9 cellular contexts compared by ENCODE assay signal in the genomic region with DNA sequence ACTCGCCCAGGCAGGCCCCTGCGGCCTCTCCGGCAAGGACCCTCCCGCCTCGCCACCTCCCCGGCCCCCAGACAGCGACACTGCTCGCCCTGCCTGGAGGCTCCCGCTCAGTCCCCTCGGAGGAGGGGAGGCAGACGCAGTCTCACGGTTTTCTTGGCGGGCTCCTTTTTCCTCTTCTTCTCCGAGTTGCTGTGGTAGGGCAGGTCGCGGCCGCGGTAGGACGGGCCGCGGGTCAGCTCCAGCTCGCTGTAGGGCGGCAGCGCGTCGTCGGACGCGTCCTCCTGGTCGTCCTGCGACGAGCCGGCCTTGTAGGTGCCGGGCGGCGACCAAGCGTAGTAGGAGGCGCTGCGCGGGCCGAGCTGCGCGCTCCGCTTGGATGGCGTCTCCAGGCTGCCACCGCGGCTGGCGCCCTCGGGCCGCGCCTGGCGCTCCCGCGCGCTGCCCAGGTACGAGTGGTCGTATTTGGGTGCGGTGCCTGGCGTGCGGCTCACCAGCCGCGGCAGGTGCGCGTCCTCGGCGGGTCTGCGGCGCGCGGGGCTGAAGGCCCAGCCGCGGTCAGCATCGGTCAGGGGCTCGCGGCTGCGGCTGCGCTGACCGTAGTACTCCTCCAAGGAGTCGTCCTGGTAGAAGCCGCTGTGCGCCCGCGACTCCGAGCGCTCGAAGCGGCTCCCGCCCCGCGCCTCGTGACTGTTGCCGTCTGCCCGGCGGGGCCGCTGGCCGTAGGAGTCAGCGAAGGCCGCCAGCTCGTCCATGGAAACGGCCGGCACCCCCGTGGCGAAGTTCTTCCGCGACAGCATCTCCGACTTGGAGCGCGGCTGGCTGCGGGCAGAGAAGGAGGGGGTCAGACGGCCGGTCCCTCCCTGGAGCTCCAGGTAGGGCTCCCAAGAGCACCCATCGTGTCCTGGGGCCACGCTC. TPM values are rescaled to one million over a fixed set of nuclear protein-coding genes. Genes with fewer than 3 reads are reported as not detected.
DNase-seq lines count a peak whose midpoint lies in the region; ATAC-seq and TF ChIP-seq lines count a peak whose summit lies in the region.
"Had no signal": no experiment of that assay in that cellular context is flagged by ENCODE, and none has a peak within 500 bp of the region (broad histone marks: within the 10 kb centered on the region; RNA-seq: fewer than 3 reads in every experiment).

No MANE protein-coding gene starts in this region.

- H2AK5ac ChIP-seq in trophoblast cell (ENCODE audit: low read length): no peak overlapping the region

- DNase-seq in G401 (ENCODE audit: low spot score) (peak; percentile 37), SK-N-SH (peak; percentile 47), heart left ventricle (peak in 2 of 5 donors; percentile 20 to 38), trophoblast cell (peak in 1 of 2 donors; percentile 20), CD1c-positive myeloid dendritic cell (ENCODE audit: extremely low spot score) (no peak)
- DNase-seq: hippocampal formation had no signal

- TF ChIP-seq EP300 in SK-N-SH (IDR thresholded peaks at IDR 0.05; ENCODE audit: borderline replicate concordance in 1 of 2, low read depth in 1 of 2, low read length in 1 of 2): no peak

- no peak overlapping the region for H4K12ac ChIP-seq in trophoblast cell (ENCODE audit: low read depth, low read length)

- H3K79me2 ChIP-seq in SK-N-SH (ENCODE audit: insufficient read depth) (no peaks in the 10 kb centered on the region), trophoblast cell (ENCODE audit: control insufficient read depth, insufficient read depth, low read length, poor library complexity) (no peaks in the 10 kb centered on the region)

- H3F3A ChIP-seq in SK-N-SH (replicated peaks; ENCODE audit: insufficient read depth): no peaks in the 10 kb centered on the region

- peaks cover 44% of the 10 kb centered on the region for H3K27me3 ChIP-seq in SK-N-SH (ENCODE audit: insufficient read depth)
- peaks cover 0 to 45% (median 11%) of the 10 kb centered on the region in 9 donors for H3K27me3 ChIP-seq in heart left ventricle
- peaks cover 19% of the 10 kb centered on the region for H3K27me3 ChIP-seq in trophoblast cell (ENCODE audit: insufficient read depth, low read length)

- no peak overlapping the region for H4K8ac ChIP-seq in trophoblast cell (ENCODE audit: low read depth, low read length)

- H3K4me2 ChIP-seq in SK-N-SH: no peak overlapping the region
- H3K4me2 ChIP-seq in trophoblast cell (ENCODE audit: low read length): peak overlapping the region; percentile 98

- TF ChIP-seq RAD21 in SK-N-SH (IDR thresholded peaks at IDR 0.05; ENCODE audit: low read length): no peak

- no peak overlapping the region for H3K18ac ChIP-seq in trophoblast cell (ENCODE audit: low read length)

- H3K79me1 ChIP-seq in trophoblast cell (ENCODE audit: low read length): no peaks in the 10 kb centered on the region

- CTCF ChIA-PET in SK-N-SH (lab: Yijun Ruan, JAX): interaction anchor here (3.8 to 22.1 kb wide), 2 partner anchors 11 to 137 kb away, joined by 36 to 769 read pairs; no protein-coding TSS in a partner anchor

- H2BK5ac ChIP-seq in trophoblast cell (ENCODE audit: low read depth, low read length, poor library complexity): no peak overlapping the region

- no peak overlapping the region for H2BK12ac ChIP-seq in trophoblast cell (ENCODE audit: low read length)

- no peak overlapping the region for H3K4me3 ChIP-seq in SK-N-SH (ENCODE audit: low read depth in 2 of 2, low read length in 1 of 2)
- peak overlapping the region; percentile 22 to 57 (median 50) for H3K4me3 ChIP-seq in heart left ventricle
- peak overlapping the region; percentile 72 for H3K4me3 ChIP-seq in trophoblast cell (ENCODE audit: low read depth, low read length)

- H3K14ac ChIP-seq in trophoblast cell (ENCODE audit: low read length): no peak overlapping the region

- POLR2A ChIA-PET in SK-N-SH (lab: Yijun Ruan, JAX): no interaction called here

- H3K9me3 ChIP-seq in SK-N-SH (no peaks in the 10 kb centered on the region), heart left ventricle (no peaks in the 10 kb centered on the region), trophoblast cell (ENCODE audit: insufficient read depth, low read depth, low read length) (peaks cover 5% of the 10 kb centered on the region)

- H3K23ac ChIP-seq in trophoblast cell (ENCODE audit: low read length): no peak overlapping the region

- no peak for TF ChIP-seq POLR2A in heart left ventricle (IDR thresholded peaks at IDR 0.05)

- no peaks in the 10 kb centered on the region for H4K20me1 ChIP-seq in SK-N-SH (ENCODE audit: insufficient read depth)

- ATAC-seq in heart left ventricle (peak in 3 of 4 donors; percentile 44 to 77 (median 73)), GM19023 (IDR thresholded peaks at IDR 0.05; ENCODE audit: unreplicated experiment) (no peak), GM21367 (IDR thresholded peaks at IDR 0.05; ENCODE audit: unreplicated experiment) (no peak), HG03378 (IDR thresholded peaks at IDR 0.05; ENCODE audit: unreplicated experiment) (no peak)

- H2BK120ac ChIP-seq in trophoblast cell (ENCODE audit: insufficient read depth, low read length, poor library complexity): no peak overlapping the region

- in situ Hi-C loops in G401 (cut with HindIII; ENCODE audit: low sequenced_read_pairs): no loop called here

- H4K91ac ChIP-seq in trophoblast cell (ENCODE audit: low read depth, low read length): no peak overlapping the region

- TF ChIP-seq CTCF in SK-N-SH (IDR thresholded peaks at IDR 0.05): no peak
- TF ChIP-seq CTCF in heart left ventricle (IDR thresholded peaks at IDR 0.05): no peak

- H2AFZ ChIP-seq in SK-N-SH (ENCODE audit: low read depth) (no peak overlapping the region), trophoblast cell (ENCODE audit: insufficient read depth, low read length, poor library complexity) (peak overlapping the region; percentile 47)

- intact Hi-C loops in heart left ventricle (cut with DNase I): loop anchor here in 2 of 10 donors (5.0 to 10.0 kb wide), 2 partner anchors 51 to 54 kb away; a partner anchor contains a TSS

- H3K27ac ChIP-seq in SK-N-SH (ENCODE audit: low read depth in 2 of 2, low read length in 1 of 2): no peak overlapping the region
- peak overlapping the region in 10 of 12 donors; percentile 11 to 67 (median 50) for H3K27ac ChIP-seq in heart left ventricle
- no peak overlapping the region for H3K27ac ChIP-seq in trophoblast cell (ENCODE audit: low read depth, low read length)

- H3K9ac ChIP-seq in SK-N-SH: no peak overlapping the region
- H3K9ac ChIP-seq in trophoblast cell (ENCODE audit: low read length): no peak overlapping the region

- H3K9me2 ChIP-seq in SK-N-SH: no peaks in the 10 kb centered on the region

- WGBS in SK-N-SH (ENCODE audit: low lambda C conversion rate): 15% methylated on average over 30 of the region's 113 CpGs
- 6 to 16% (median 10%) methylated on average over 38 to 113 of the region's 113 CpGs for WGBS in heart left ventricle, 4 donors
- WGBS in trophoblast cell (ENCODE audit: extremely low coverage, insufficient coverage, insufficient read length): no CpG with 5 or more reads among the region's 113 CpGs

- H3K4ac ChIP-seq in trophoblast cell (ENCODE audit: low read depth, low read length): no peak overlapping the region

- H3K4me1 ChIP-seq in SK-N-SH (ENCODE audit: control insufficient read depth in 1 of 2, insufficient read depth in 2 of 2, low read depth in 1 of 2, low read length in 1 of 2) (no peaks in the 10 kb centered on the region; a peak in 1 of 4 replicates), heart left ventricle (peaks cover 0 to 19% (median 5%) of the 10 kb centered on the region in 12 donors), trophoblast cell (ENCODE audit: control insufficient read depth in 1 of 2, insufficient read depth in 2 of 2, low read length in 2 of 2) (peaks cover 3 to 13% of the 10 kb centered on the region in 2 experiments)

- H3K36me3 ChIP-seq in SK-N-SH (replicated peaks in 1 of 2; ENCODE audit: control insufficient read depth in 1 of 2, insufficient read depth in 2 of 2, low read length in 1 of 2): no peaks in the 10 kb centered on the region
- H3K36me3 ChIP-seq in heart left ventricle: no peaks in the 10 kb centered on the region
- H3K36me3 ChIP-seq in trophoblast cell (ENCODE audit: control insufficient read depth in 1 of 2, insufficient read depth in 2 of 2, low read length in 2 of 2): no peaks in the 10 kb centered on the region

TF ChIP-seq in SK-N-SH, 30 proteins besides CTCF, POLR2A, EP300 and RAD21 (continues in another document):
- TF ChIP-seq RCOR1 (IDR thresholded peaks at IDR 0.05; ENCODE audit: low read length): no peak
- TF ChIP-seq, protein P1, sequence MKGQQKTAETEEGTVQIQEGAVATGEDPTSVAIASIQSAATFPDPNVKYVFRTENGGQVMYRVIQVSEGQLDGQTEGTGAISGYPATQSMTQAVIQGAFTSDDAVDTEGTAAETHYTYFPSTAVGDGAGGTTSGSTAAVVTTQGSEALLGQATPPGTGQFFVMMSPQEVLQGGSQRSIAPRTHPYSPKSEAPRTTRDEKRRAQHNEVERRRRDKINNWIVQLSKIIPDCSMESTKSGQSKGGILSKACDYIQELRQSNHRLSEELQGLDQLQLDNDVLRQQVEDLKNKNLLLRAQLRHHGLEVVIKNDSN (IDR thresholded peaks at IDR 0.05; ENCODE audit: borderline replicate concordance, low read depth): no peak
- TF ChIP-seq RXRA (IDR thresholded peaks at IDR 0.05; ENCODE audit: borderline replicate concordance, low read depth): no peak
- TF ChIP-seq TAF1 (IDR thresholded peaks at IDR 0.05; ENCODE audit: borderline replicate concordance, low read depth, low read length): no peak

RNA-seq across cellular contexts. Expression of a gene that starts 44.8 kb away (rescaled TPM):
- 25.7 and 34.7 TPM in 2 replicates for total RNA-seq in G401 (2014; rRNA removed; shearing (Covaris generic))
- polyA plus RNA-seq in SK-N-SH (2012; rRNA removed) (9.3 and 13.6 TPM in 2 replicates), heart left ventricle (1 to 10 TPM; 5.6 to 9.4 TPM)
- 12.5 and 12.7 TPM in 2 replicates for polyA plus RNA-seq in SK-N-SH (2012; cell fraction: cytosol; rRNA removed)
- 12.3 and 16.7 TPM in 2 replicates for polyA plus RNA-seq in SK-N-SH (2012; cell fraction: nucleus; rRNA removed)
- 10 to 100 TPM in 3 of 9 donors, 1 to 10 TPM in 6; 7.2 to 10.8 (median 9.3) TPM for total RNA-seq in heart left ventricle
- polyA plus RNA-seq in trophoblast cell (2013): 10.9 and 11.5 TPM in 2 replicates

RNA-seq across cellular contexts. Expression of a gene that starts 54.5 kb away (rescaled TPM):
- 0.86 and 1.6 TPM in 2 replicates for total RNA-seq in G401 (2014; rRNA removed; shearing (Covaris generic))
- 0.05 and 0.24 TPM in 2 replicates for polyA plus RNA-seq in SK-N-SH (2012; rRNA removed)
- polyA plus RNA-seq in SK-N-SH (2012; cell fraction: cytosol; rRNA removed): 0.09 and 0.14 TPM in 2 replicates
- polyA plus RNA-seq in SK-N-SH (2012; cell fraction: nucleus; rRNA removed): 0.06 and 0.10 TPM in 2 replicates
- total RNA-seq in heart left ventricle: 10 to 100 TPM in 2 of 9 donors, 1 to 10 TPM in 7; 3.2 to 12.4 (median 6.3) TPM
- polyA plus RNA-seq in heart left ventricle: 1 to 10 TPM in 1 of 2 donors, under 1 TPM in 1; 0.84 to 3.4 TPM
- 0.32 and 0.38 TPM in 2 replicates for polyA plus RNA-seq in trophoblast cell (2013)

Comparison
In these comparisons a context has a peak if more than half of its experiments do, and no peak if none do; other contexts are left out.
1. H3K27ac ChIP-seq: peak in heart left ventricle (10 of 12); none in SK-N-SH (0 of 2) and trophoblast cell (single experiment).
2. H3K4me3 ChIP-seq: peak in heart left ventricle (12 of 12) and trophoblast cell (single experiment); none in SK-N-SH (0 of 2).
3. ATAC-seq: peak in heart left ventricle (3 of 4); none in GM19023 (single experiment), GM21367 (single experiment) and HG03378 (single experiment).